ENCODE assay signal across 35 cellular contexts in genomic region chr7:85405503-85405902, GRCh38.
DNase-seq lines count a peak whose midpoint lies in the region; ATAC-seq, FAIRE-seq and TF ChIP-seq lines count a peak whose summit lies in the region.
"Had no signal": no experiment of that assay in that cellular context is flagged by ENCODE, and none has a peak within 500 bp of the region (broad histone marks: within the 10 kb centered on the region; RNA-seq: fewer than 3 reads in every experiment).

No MANE protein-coding gene starts in this region.

- H3K4me3 ChIP-seq in HepG2 (replicated peaks in 1 of 3; ENCODE audit: insufficient read depth in 1 of 3, low read depth in 2 of 3, low read length in 3 of 3) (no peak overlapping the region), right lobe of liver (no peak overlapping the region), GM23338 (no peak overlapping the region), SJCRH30 (no peak overlapping the region), spleen (no peak overlapping the region), right cardiac atrium (ENCODE audit: low read length) (no peak overlapping the region), testis (no peak overlapping the region)
- H3K4me3 ChIP-seq: A549; BLaER1; BLaER1 treated with 17β-estradiol and CSF1 and Interleukin-3, amounts not matched to agents 10 nM and 100 nM had no signal

- H3K36me3 Mint-ChIP-seq in GM23338 (ENCODE audit: low read depth): no peaks in the 10 kb centered on the region
- H3K36me3 Mint-ChIP-seq: CD14-positive monocyte; CD4-positive, alpha-beta memory T cell; CD4-positive, CD25-positive, alpha-beta regulatory T cell; CD8-positive, alpha-beta memory T cell; CD8-positive, alpha-beta T cell had no signal

- 0% methylated on average over 2 of the region's 2 CpGs for WGBS in HepG2 (ENCODE audit: low lambda C conversion rate)
- WGBS in right lobe of liver (ENCODE audit: insufficient coverage, low coverage, low lambda C conversion rate, missing lambda C conversion rate): 50% methylated on average over 1 of the region's 2 CpGs
- 83 to 96% (median 92%) methylated on average over 2 of the region's 2 CpGs for WGBS in spleen, 5 donors
- WGBS in right cardiac atrium: 83% methylated on average over 2 of the region's 2 CpGs
- WGBS in testis, 2 donors: 78 to 81% methylated on average over 2 of the region's 2 CpGs

- CTCF ChIA-PET in HepG2 (lab: Yijun Ruan, JAX; ENCODE audit: low intra/inter-chr PET ratio, low total read pairs): no interaction called here

- H3K79me2 ChIP-seq in HepG2 (ENCODE audit: insufficient read depth, low read length) (no peaks in the 10 kb centered on the region), GM23338 (replicated peaks; ENCODE audit: insufficient read depth) (no peaks in the 10 kb centered on the region)

- in situ Hi-C loops in HepG2 (cut with HindIII; ENCODE audit: extremely low pct_ligation_motif_present, low pct_unique_long_range_greater_than_20kb): no loop called here

- no peak for DNase-seq in HepG2 (ENCODE audit: low spot score)
- no peak for DNase-seq in right lobe of liver
- DNase-seq in GM23338 (ENCODE audit: low spot score): no peak
- peak in 1 of 2 experiments; percentile 32 for DNase-seq in SJCRH30
- DNase-seq in spleen: peak; percentile 53
- no peak for DNase-seq in right cardiac atrium
- DNase-seq in testis: no peak
- DNase-seq: 8988T; ACHN; AML-193; BE2C; C1 segment of cervical spinal cord; Caco-2; Calu3; CD4-positive, alpha-beta memory T cell; CD4-positive, alpha-beta T cell; CD4-positive, CD25-positive, alpha-beta regulatory T cell; CD8-positive, alpha-beta memory T cell; CD8-positive, alpha-beta T cell; COR-L47; DMS 273 treated with DMSO at 0.1 percent for 48 hours; DMS153; DMS53; DMS79; DMS79 treated with DMSO at 0.1 percent for 48 hours; DND-41 had no signal

- peak; percentile 50; the same call in 2 of the 3 replicates for ATAC-seq in HepG2
- ATAC-seq in right lobe of liver: no peak
- no peak for ATAC-seq in GM23338
- no peak for ATAC-seq in right cardiac atrium
- no peak for ATAC-seq in HG03457 (IDR thresholded peaks at IDR 0.05; ENCODE audit: unreplicated experiment)
- ATAC-seq: A549; CD8-positive, alpha-beta T cell had no signal

- H3K27me3 ChIP-seq in HepG2 (ENCODE audit: control insufficient read depth in 1 of 2, insufficient read depth in 2 of 2, low read length in 2 of 2): no peaks in the 10 kb centered on the region
- no peaks in the 10 kb centered on the region for H3K27me3 ChIP-seq in right lobe of liver
- H3K27me3 ChIP-seq in GM23338 (ENCODE audit: insufficient read depth): no peaks in the 10 kb centered on the region
- H3K27me3 ChIP-seq in SJCRH30: no peaks in the 10 kb centered on the region
- H3K27me3 ChIP-seq in spleen (replicated peaks in 1 of 7): no peaks in the 10 kb centered on the region
- no peaks in the 10 kb centered on the region for H3K27me3 ChIP-seq in right cardiac atrium (ENCODE audit: control insufficient read depth, insufficient read depth)
- no peaks in the 10 kb centered on the region for H3K27me3 ChIP-seq in testis
- H3K27me3 ChIP-seq: BE2C; BLaER1; BLaER1 treated with 17β-estradiol and CSF1 and Interleukin-3, amounts not matched to agents 10 nM and 100 nM had no signal

- no peaks in the 10 kb centered on the region for H4K20me1 ChIP-seq in HepG2 (ENCODE audit: insufficient read depth, low read length)
- no peaks in the 10 kb centered on the region for H4K20me1 ChIP-seq in GM23338 (replicated peaks; ENCODE audit: insufficient read depth)
- H4K20me1 ChIP-seq: BLaER1; BLaER1 treated with 17β-estradiol and CSF1 and Interleukin-3, amounts not matched to agents 10 nM and 100 nM had no signal

- TF ChIP-seq POLR2A in HepG2 (IDR thresholded peaks at IDR 0.05; ENCODE audit: insufficient read depth in 1 of 2, low read depth in 2 of 2, low read length in 2 of 2): no peak
- TF ChIP-seq POLR2A in right lobe of liver (IDR thresholded peaks at IDR 0.05): no peak
- TF ChIP-seq POLR2A in spleen (IDR thresholded peaks at IDR 0.05): no peak
- no peak for TF ChIP-seq POLR2A in testis (IDR thresholded peaks at IDR 0.05)

- TF ChIP-seq EP300 in HepG2 (IDR thresholded peaks at IDR 0.05; ENCODE audit: low read depth in 2 of 2, low read length in 2 of 2) (no peak), HepG2 (CRISPR knock-in tag; IDR thresholded peaks at IDR 0.05; ENCODE audit: borderline replicate concordance) (no peak)

- H3K4me2 ChIP-seq in HepG2 (ENCODE audit: low read depth, low read length) (no peak overlapping the region), GM23338 (no peak overlapping the region)
- H3K4me2 ChIP-seq: A549; BLaER1; BLaER1 treated with 17β-estradiol and CSF1 and Interleukin-3, amounts not matched to agents 10 nM and 100 nM had no signal

- no peak overlapping the region; the same call in 1 of the 2 replicates for H3K27ac Mint-ChIP-seq in GM23338
- H3K27ac Mint-ChIP-seq: B cell; CD14-positive monocyte; CD4-positive, alpha-beta memory T cell; CD4-positive, alpha-beta T cell; CD4-positive, CD25-positive, alpha-beta regulatory T cell; CD8-positive, alpha-beta memory T cell; CD8-positive, alpha-beta T cell had no signal

- FAIRE-seq in HepG2 (lab: Jason Lieb, UNC): no peak
- FAIRE-seq: A549, D721Med had no signal

- BruUV-seq in HepG2 (replicated peaks; lab: Mats Ljungman, UMichigan): no TSS peak

- H3K9me2 ChIP-seq in GM23338 (ENCODE audit: insufficient read depth): no peaks in the 10 kb centered on the region

- peaks cover 4% of the 10 kb centered on the region; the same call in 1 of the 3 replicates for H3K4me1 Mint-ChIP-seq in GM23338
- H3K4me1 Mint-ChIP-seq: B cell; CD14-positive monocyte; CD4-positive, alpha-beta memory T cell; CD4-positive, CD25-positive, alpha-beta regulatory T cell; CD8-positive, alpha-beta memory T cell had no signal

- intact Hi-C loops in HepG2 (cut with micrococcal nuclease; ENCODE audit: unreplicated experiment): no loop called here
- intact Hi-C loops in right lobe of liver (cut with DNase I): no loop called here
- intact Hi-C loops in spleen (cut with DNase I; ENCODE audit: low total_unique reads): no loop called here
- intact Hi-C loops in right cardiac atrium (cut with DNase I): no loop called here
- intact Hi-C loops in testis (cut with DNase I; ENCODE audit: low total_unique reads): no loop called here

- H2AFZ ChIP-seq in HepG2 (ENCODE audit: low read length) (no peak overlapping the region), GM23338 (0 out of 2 replicates have a peak overlapping the region, but pooled peaks have one; percentile 23)

- H3K4me1 ChIP-seq in HepG2 (ENCODE audit: insufficient read depth, low read length) (no peaks in the 10 kb centered on the region), right lobe of liver (no peaks in the 10 kb centered on the region), GM23338 (ENCODE audit: insufficient read depth) (no peaks in the 10 kb centered on the region), SJCRH30 (peaks cover 33% of the 10 kb centered on the region), spleen (no peaks in the 10 kb centered on the region), right cardiac atrium (ENCODE audit: control insufficient read depth, insufficient read depth, low read length) (no peaks in the 10 kb centered on the region), testis (no peaks in the 10 kb centered on the region)
- H3K4me1 ChIP-seq: A549; BE2C; BLaER1; BLaER1 treated with 17β-estradiol and CSF1 and Interleukin-3, amounts not matched to agents 10 nM and 100 nM; Caco-2 had no signal

- no peak overlapping the region for H3K27ac ChIP-seq in HepG2 (ENCODE audit: extremely low read length, insufficient read depth, low read length)
- no peak overlapping the region for H3K27ac ChIP-seq in right lobe of liver
- no peak overlapping the region for H3K27ac ChIP-seq in GM23338 (ENCODE audit: low read depth)
- peak overlapping the region; percentile 55 for H3K27ac ChIP-seq in SJCRH30
- no peak overlapping the region for H3K27ac ChIP-seq in spleen
- H3K27ac ChIP-seq in right cardiac atrium (ENCODE audit: low read length): no peak overlapping the region
- no peak overlapping the region for H3K27ac ChIP-seq in testis
- H3K27ac ChIP-seq: 22Rv1; A549; BLaER1; BLaER1 treated with 17β-estradiol and CSF1 and Interleukin-3, amounts not matched to agents 10 nM and 100 nM; C4-2B had no signal

- H3K9me3 ChIP-seq in HepG2 (ENCODE audit: low read length) (no peaks in the 10 kb centered on the region), right lobe of liver (no peaks in the 10 kb centered on the region), SJCRH30 (replicated peaks) (no peaks in the 10 kb centered on the region), spleen (no peaks in the 10 kb centered on the region), right cardiac atrium (ENCODE audit: control insufficient read depth, low read length) (no peaks in the 10 kb centered on the region), testis (no peaks in the 10 kb centered on the region)
- H3K9me3 ChIP-seq: A549; BE2C; BLaER1; BLaER1 treated with 17β-estradiol and CSF1 and Interleukin-3, amounts not matched to agents 10 nM and 100 nM; Caco-2 had no signal

- POLR2A ChIA-PET in HepG2 (lab: Yijun Ruan, JAX): no interaction called here

- no peak for TF ChIP-seq RAD21 in HepG2 (CRISPR knock-in tag; IDR thresholded peaks at IDR 0.05)

- H3K36me3 ChIP-seq in HepG2 (replicated peaks in 1 of 2; ENCODE audit: control insufficient read depth in 1 of 2, insufficient read depth in 2 of 2, low read length in 2 of 2) (no peaks in the 10 kb centered on the region), right lobe of liver (no peaks in the 10 kb centered on the region), GM23338 (ENCODE audit: insufficient read depth) (no peaks in the 10 kb centered on the region), SJCRH30 (no peaks in the 10 kb centered on the region), spleen (no peaks in the 10 kb centered on the region), testis (ENCODE audit: low read depth, missing control alignments) (no peaks in the 10 kb centered on the region)
- H3K36me3 ChIP-seq: BE2C; BLaER1; BLaER1 treated with 17β-estradiol and CSF1 and Interleukin-3, amounts not matched to agents 10 nM and 100 nM had no signal

- H3K4me3 Mint-ChIP-seq in GM23338: no peak overlapping the region
- H3K4me3 Mint-ChIP-seq: B cell; CD14-positive monocyte; CD4-positive, alpha-beta memory T cell; CD4-positive, alpha-beta T cell; CD4-positive, CD25-positive, alpha-beta regulatory T cell; CD8-positive, alpha-beta memory T cell; CD8-positive, alpha-beta T cell had no signal

- H3K9me3 Mint-ChIP-seq in GM23338: no peaks in the 10 kb centered on the region

- peaks cover under 1% of the 10 kb centered on the region for H3K27me3 Mint-ChIP-seq in GM23338 (ENCODE audit: insufficient read depth, low read depth, poor library complexity)
- H3K27me3 Mint-ChIP-seq: B cell; CD4-positive, alpha-beta memory T cell; CD4-positive, alpha-beta T cell; CD4-positive, CD25-positive, alpha-beta regulatory T cell; CD8-positive, alpha-beta memory T cell had no signal

- H3K9ac ChIP-seq in HepG2 (ENCODE audit: insufficient read depth, low read depth, low read length): no peak overlapping the region
- H3K9ac ChIP-seq: BLaER1; BLaER1 treated with 17β-estradiol and CSF1 and Interleukin-3, amounts not matched to agents 10 nM and 100 nM had no signal

- H3F3A ChIP-seq in GM23338 (replicated peaks; ENCODE audit: low read depth): no peaks in the 10 kb centered on the region

- TF ChIP-seq CTCF in HepG2 (CRISPR knock-in tag; IDR thresholded peaks at IDR 0.05) (no peak), right lobe of liver (IDR thresholded peaks at IDR 0.05) (no peak), GM23338 (conservative IDR thresholded peaks at IDR 0.05; ENCODE audit: low read depth in 2 of 2) (no peak), spleen (IDR thresholded peaks at IDR 0.05 in 8 of 11, conservative IDR thresholded peaks at IDR 0.05 in 3 of 11) (no peak), testis (IDR thresholded peaks at IDR 0.05) (no peak)
